In the genomic region with DNA sequence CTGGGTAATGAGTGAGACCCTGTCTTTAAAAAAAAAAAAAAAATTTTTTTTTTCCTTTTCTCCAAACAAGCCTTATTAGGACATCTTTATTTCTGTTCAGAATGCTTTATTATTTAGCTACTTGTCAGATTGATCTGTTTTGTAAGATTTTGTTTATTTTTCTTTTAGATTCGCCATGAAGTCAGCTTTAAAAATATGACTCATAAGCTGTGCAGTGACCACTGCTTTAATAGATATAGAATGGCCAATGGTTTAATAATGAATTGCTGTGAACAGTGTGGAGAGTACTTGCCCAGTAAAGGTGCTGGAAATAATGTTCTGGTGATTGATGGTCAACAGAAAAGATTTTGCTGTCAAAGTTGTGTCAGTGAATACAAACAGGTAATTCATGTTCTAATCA, we compare ENCODE assay signal across 29 cellular contexts. TPM values are rescaled to one million over a fixed set of nuclear protein-coding genes. Genes with fewer than 3 reads are reported as not detected.
DNase-seq lines count a peak whose midpoint lies in the region; ATAC-seq, FAIRE-seq and TF ChIP-seq lines count a peak whose summit lies in the region.
"Had no signal": no experiment of that assay in that cellular context is flagged by ENCODE, and none has a peak within 500 bp of the region (broad histone marks: within the 10 kb centered on the region; RNA-seq: fewer than 3 reads in every experiment).

No MANE protein-coding gene starts in this region.

- no peaks in the 10 kb centered on the region for H3K9me3 ChIP-seq in astrocyte (ENCODE audit: insufficient read depth, low read depth, low read length)
- no peaks in the 10 kb centered on the region for H3K9me3 ChIP-seq in CD8-positive, alpha-beta T cell (ENCODE audit: low read length)
- H3K9me3 ChIP-seq: colonic mucosa, suprapubic skin, upper lobe of left lung had no signal

- H3K4me3 Mint-ChIP-seq in astrocyte (ENCODE audit: unreplicated experiment), result no peak overlapping the region
- no peak overlapping the region for H3K4me3 Mint-ChIP-seq in CD8-positive, alpha-beta T cell
- H3K4me3 Mint-ChIP-seq: activated CD8-positive, alpha-beta T cell treated with anti-CD3 and anti-CD28 coated beads for 36 hours; activated naive CD4-positive, alpha-beta T cell treated with anti-CD3 and anti-CD28 coated beads for 36 hours had no signal

- H3K27me3 ChIP-seq in astrocyte (ENCODE audit: insufficient read depth, low read length), result no peaks in the 10 kb centered on the region
- no peaks in the 10 kb centered on the region for H3K27me3 ChIP-seq in CD8-positive, alpha-beta T cell (ENCODE audit: insufficient read depth, low read length)
- H3K27me3 ChIP-seq: colonic mucosa, ovary, suprapubic skin, upper lobe of left lung had no signal

- CTCF ChIA-PET in CD8-positive, alpha-beta T cell (lab: Charles Lee), result no interaction called here

- H3K4me1 ChIP-seq in astrocyte (ENCODE audit: insufficient read depth, low read length), result no peaks in the 10 kb centered on the region
- H3K4me1 ChIP-seq in CD8-positive, alpha-beta T cell (ENCODE audit: insufficient read depth, low read length), result peaks cover 4% of the 10 kb centered on the region
- H3K4me1 ChIP-seq: colonic mucosa, suprapubic skin had no signal

- H3K4me1 Mint-ChIP-seq in astrocyte (ENCODE audit: low read depth, unreplicated experiment), result no peaks in the 10 kb centered on the region
- H3K4me1 Mint-ChIP-seq in CD8-positive, alpha-beta T cell (ENCODE audit: low read depth), result peaks cover 14% of the 10 kb centered on the region

- H3K4me3 ChIP-seq in astrocyte (ENCODE audit: insufficient read depth, low read depth, low read length), result no peak overlapping the region
- H3K4me3 ChIP-seq in fibroblast of mammary gland (ENCODE audit: control insufficient read depth, low read depth, low read length), result no peak overlapping the region
- H3K4me3 ChIP-seq in skeletal muscle cell (ENCODE audit: low read depth, low read length), result no peak overlapping the region
- no peak overlapping the region for H3K4me3 ChIP-seq in CD8-positive, alpha-beta T cell (ENCODE audit: low read depth, low read length)
- H3K4me3 ChIP-seq: colonic mucosa, K562, ovary, skin epidermis, suprapubic skin, upper lobe of left lung had no signal

- intact Hi-C loops in CD8-positive, alpha-beta T cell (cut with DNase I, micrococcal nuclease), result no loop called here

- H3K9me3 Mint-ChIP-seq in astrocyte (ENCODE audit: unreplicated experiment), result no peaks in the 10 kb centered on the region
- H3K9me3 Mint-ChIP-seq in CD8-positive, alpha-beta T cell, result no peaks in the 10 kb centered on the region
- H3K9me3 Mint-ChIP-seq: activated CD8-positive, alpha-beta T cell treated with anti-CD3 and anti-CD28 coated beads for 36 hours; activated naive CD4-positive, alpha-beta T cell treated with anti-CD3 and anti-CD28 coated beads for 36 hours had no signal

- peaks cover 26% of the 10 kb centered on the region for H3K36me3 ChIP-seq in astrocyte (ENCODE audit: insufficient read depth, low read length)
- H3K36me3 ChIP-seq in CD8-positive, alpha-beta T cell (ENCODE audit: insufficient read depth, low read length), result peaks cover 23% of the 10 kb centered on the region
- H3K36me3 ChIP-seq: ovary had no signal

- POLR2A ChIA-PET in CD8-positive, alpha-beta T cell (lab: Charles Lee), result interaction anchor here (0.7 kb wide), 1 partner anchor 67 kb away, joined by 3 read pairs; no protein-coding TSS in a partner anchor

- H2AFZ ChIP-seq in astrocyte (ENCODE audit: low read depth, low read length), result no peak overlapping the region

- no peak overlapping the region for H3K4me2 ChIP-seq in astrocyte (ENCODE audit: low read length)

- TF ChIP-seq CTCF in astrocyte (IDR thresholded peaks at IDR 0.05; ENCODE audit: insufficient read depth, low read depth, low read length) (no peak), fibroblast of mammary gland (conservative IDR thresholded peaks at IDR 0.05; ENCODE audit: control insufficient read depth, insufficient read depth, low read depth, low read length) (no peak)
- TF ChIP-seq CTCF in CD8-positive, alpha-beta T cell (IDR thresholded peaks at IDR 0.05), result no peak

- no peak overlapping the region for H3K27ac Mint-ChIP-seq in astrocyte (ENCODE audit: unreplicated experiment)
- H3K27ac Mint-ChIP-seq in CD8-positive, alpha-beta T cell, result no peak overlapping the region
- H3K27ac Mint-ChIP-seq: activated CD8-positive, alpha-beta T cell treated with anti-CD3 and anti-CD28 coated beads for 36 hours; activated naive CD4-positive, alpha-beta T cell treated with anti-CD3 and anti-CD28 coated beads for 36 hours had no signal

- ATAC-seq in CD8-positive, alpha-beta T cell, result no peak
- ATAC-seq: activated CD8-positive, alpha-beta T cell treated with anti-CD3 and anti-CD28 coated beads for 36 hours; K562; SK-N-SH treated with all-trans-retinoic acid at 6 μM for 48 hours had no signal

- H3K27me3 Mint-ChIP-seq in astrocyte (ENCODE audit: low read depth, unreplicated experiment), result no peaks in the 10 kb centered on the region
- H3K27me3 Mint-ChIP-seq in CD8-positive, alpha-beta T cell (ENCODE audit: low read depth), result no peaks in the 10 kb centered on the region
- H3K27me3 Mint-ChIP-seq: activated CD8-positive, alpha-beta T cell treated with anti-CD3 and anti-CD28 coated beads for 36 hours had no signal

- H3K9ac ChIP-seq in astrocyte (ENCODE audit: low read length), result no peak overlapping the region

- peaks cover 44% of the 10 kb centered on the region for H3K79me2 ChIP-seq in astrocyte (ENCODE audit: insufficient read depth, low read length)

- peak; percentile 43 for FAIRE-seq in astrocyte (lab: Jason Lieb, UNC)
- FAIRE-seq: bronchial epithelial cell, K562 had no signal

- peak; percentile 83 for DNase-seq in HCEC 1CT
- peak; percentile 50 for DNase-seq in astrocyte (ENCODE audit: low read depth)
- peak; percentile 55 for DNase-seq in fibroblast of mammary gland (ENCODE audit: low read depth)
- DNase-seq in skeletal muscle cell (ENCODE audit: low read depth), result peak; percentile 6
- DNase-seq in CD8-positive, alpha-beta T cell, result no peak
- DNase-seq in AML-193 (lab: John Stamatoyannopoulos, UW), result no peak
- DNase-seq in NCI-H2227 treated with DMSO at 0.1 percent for 48 hours (lab: John Stamatoyannopoulos, UW), result no peak
- DNase-seq: activated CD8-positive, alpha-beta memory T cell treated with anti-CD3 and anti-CD28 coated beads, Interleukin-2, amount 50 U/mL, for 48 hours; activated CD8-positive, alpha-beta T cell treated with anti-CD3 and anti-CD28 coated beads for 36 hours; activated naive CD4-positive, alpha-beta T cell treated with anti-CD3 and anti-CD28 coated beads for 36 hours; Calu3; colonic mucosa; DMS79 treated with DMSO at 0.1 percent for 48 hours; effector memory CD4-positive, alpha-beta T cell; erythroblast; hippocampal formation; MM.1S; NCI-H1417; NCI-H2081; NCI-H526; OCI-M1; ovary; stimulated activated naive CD4-positive, alpha-beta T cell; upper lobe of left lung had no signal

- peaks cover 39% of the 10 kb centered on the region for H4K20me1 ChIP-seq in astrocyte (ENCODE audit: insufficient read depth, low read length)

- no peak overlapping the region for H3K27ac ChIP-seq in astrocyte (ENCODE audit: low read depth, low read length)
- H3K27ac ChIP-seq in CD8-positive, alpha-beta T cell (ENCODE audit: low read depth, low read length), result no peak overlapping the region
- H3K27ac ChIP-seq: colonic mucosa, ovary, skin epidermis, suprapubic skin, upper lobe of left lung had no signal

- H3K36me3 Mint-ChIP-seq in astrocyte (ENCODE audit: low read depth, unreplicated experiment), result peaks cover 33% of the 10 kb centered on the region
- peaks cover 82% of the 10 kb centered on the region for H3K36me3 Mint-ChIP-seq in CD8-positive, alpha-beta T cell

RNA-seq across cellular contexts. Expression of a gene that starts 47.7 kb away (rescaled TPM):
- total RNA-seq in astrocyte, result 103 and 109 TPM in 2 replicates
- total RNA-seq in CD8-positive, alpha-beta T cell, result 100 to 1,000 TPM in 1 of 2 experiments, 10 to 100 TPM in 1; 95.2 to 101 TPM

Comparison
In these comparisons a context has a peak if more than half of its experiments do, and no peak if none do; other contexts are left out.
1. DNase-seq: peak in HCEC 1CT (single experiment), astrocyte (single experiment), fibroblast of mammary gland (single experiment) and skeletal muscle cell (single experiment); none in CD8-positive, alpha-beta T cell (0 of 7), AML-193 (0 of 2) and NCI-H2227 treated with DMSO at 0.1 percent for 48 hours (single experiment).